In the genomic region with DNA sequence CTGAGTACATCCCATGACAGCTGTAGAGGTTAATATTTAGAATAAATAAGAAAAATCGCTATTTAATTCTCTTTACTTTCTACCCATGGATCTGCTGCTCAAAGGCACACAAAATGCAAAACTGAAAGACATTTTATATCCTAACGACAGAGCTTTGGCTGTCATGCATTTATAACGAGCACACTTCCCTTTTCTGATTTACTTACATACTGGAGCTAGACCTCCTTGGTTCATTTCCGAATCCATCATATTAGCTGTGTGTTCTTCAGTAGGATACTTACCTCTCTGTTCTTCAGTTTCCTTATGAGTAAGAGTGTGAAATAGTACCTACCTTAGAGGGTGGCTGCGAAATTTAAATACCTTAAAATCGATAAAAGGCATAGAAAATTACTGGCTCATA, we compare ENCODE assay signal across 1 cellular context.
TF ChIP-seq lines count a peak whose summit lies in the region.

No MANE protein-coding gene starts in this region.

TF ChIP-seq in GM12878, 131 proteins besides CTCF, POLR2A, EP300 and RAD21 (continued from another document):
- no peak for TF ChIP-seq CEBPB (IDR thresholded peaks at IDR 0.05; ENCODE audit: borderline replicate concordance in 1 of 2, low read depth in 2 of 2, low read length in 2 of 2)
- TF ChIP-seq SMC3 (IDR thresholded peaks at IDR 0.05; ENCODE audit: borderline replicate concordance, low read length), result no peak
